10 cellular contexts compared by ENCODE assay signal in the genomic region with DNA sequence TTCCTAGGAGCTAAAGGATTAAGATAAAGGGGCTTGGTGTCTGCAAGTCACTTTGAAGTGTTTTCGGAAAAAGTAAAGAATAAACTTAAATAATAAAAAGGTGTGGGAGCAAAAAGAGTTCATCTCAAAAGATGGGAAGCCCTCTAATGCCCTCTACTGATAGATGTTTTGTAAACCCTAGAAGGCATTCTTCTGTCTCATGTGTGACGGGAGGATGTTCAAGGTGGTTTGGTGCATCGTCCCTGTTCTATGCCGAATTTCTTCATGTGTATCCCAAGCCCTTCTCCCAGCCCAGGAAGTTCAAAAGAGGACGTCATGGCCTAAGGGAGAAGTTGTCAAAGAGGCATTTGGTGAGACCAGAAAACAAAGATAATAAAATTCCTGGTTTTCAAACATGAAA. TPM values are rescaled to one million over a fixed set of nuclear protein-coding genes. Genes with fewer than 3 reads are reported as not detected.
DNase-seq lines count a peak whose midpoint lies in the region; ATAC-seq and TF ChIP-seq lines count a peak whose summit lies in the region.
"Had no signal": no experiment of that assay in that cellular context is flagged by ENCODE, and none has a peak within 500 bp of the region (broad histone marks: within the 10 kb centered on the region; RNA-seq: fewer than 3 reads in every experiment).

No MANE protein-coding gene starts in this region.

- no CpG with 5 or more reads among the region's 5 CpGs for WGBS in H9 (ENCODE audit: extremely low coverage, insufficient read length, low lambda C conversion rate)
- WGBS in esophagus squamous epithelium, 2 donors = 17% methylated on average over 5 of the region's 5 CpGs

- H3K4me3 ChIP-seq in DOHH2 (ENCODE audit: low read length) (no peak overlapping the region), esophagus squamous epithelium (no peak overlapping the region)
- H3K4me3 ChIP-seq: pancreas had no signal

- H2BK5ac ChIP-seq in H9 (ENCODE audit: insufficient read length, low read length) = no peak overlapping the region

- TF ChIP-seq POLR2A in esophagus squamous epithelium (IDR thresholded peaks at IDR 0.05) = no peak

- H3K4me1 Mint-ChIP-seq in H9 = peaks cover 19 to 22% of the 10 kb centered on the region in 2 experiments

- H3F3A ChIP-seq in DOHH2 (ENCODE audit: control insufficient read depth, insufficient read depth) = peaks cover 13% of the 10 kb centered on the region

- CTCF ChIA-PET in RWPE1 (lab: Yijun Ruan, JAX) = interaction anchor here (0.6 to 0.9 kb wide), 3 partner anchors 44 to 1025 kb away, joined by 3 to 4 read pairs (median 3); no protein-coding TSS in a partner anchor

- intact Hi-C loops in esophagus squamous epithelium (cut with DNase I) = no loop called here

- no peak overlapping the region for H2BK20ac ChIP-seq in H9 (ENCODE audit: low read depth, low read length, poor library complexity, severe bottlenecking)

- DNase-seq in H9 (no peak), RWPE1 (ENCODE audit: low spot score) (peak; percentile 14), foreskin keratinocyte (no peak), esophagus squamous epithelium (lab: John Stamatoyannopoulos, UW) (no peak)
- DNase-seq: pancreas had no signal

- no peak overlapping the region for H3K27ac Mint-ChIP-seq in H9

- H3K14ac ChIP-seq in H9 (ENCODE audit: insufficient read depth, low read length) = no peak overlapping the region

- H3K27me3 Mint-ChIP-seq in H9 (ENCODE audit: low read depth) = peaks cover 6% of the 10 kb centered on the region

- no peak overlapping the region for H3K9ac ChIP-seq in H9 (ENCODE audit: extremely low read depth, insufficient read length, low read length)

- H3K4ac ChIP-seq in H9 (ENCODE audit: low read depth, low read length) = no peak overlapping the region

- no peak overlapping the region for H2AK5ac ChIP-seq in H9 (ENCODE audit: insufficient read length, low read length)

- no peak overlapping the region for H3K23ac ChIP-seq in H9 (ENCODE audit: insufficient read length, low read depth, low read length)

- no peak overlapping the region for H4K8ac ChIP-seq in H9 (replicated peaks; ENCODE audit: insufficient read length, low read depth, low read length)

- no peaks in the 10 kb centered on the region for H3K9me2 ChIP-seq in DOHH2 (replicated peaks; ENCODE audit: control insufficient read depth, low read length)

- H2BK15ac ChIP-seq in H9 (ENCODE audit: low read depth, low read length) = no peak overlapping the region

- H3K27ac ChIP-seq in DOHH2 (ENCODE audit: low read depth, low read length) (no peak overlapping the region), H9 (ENCODE audit: insufficient read length, low read depth, low read length) (no peak overlapping the region), RWPE1 (no peak overlapping the region), foreskin keratinocyte (no peak overlapping the region), esophagus squamous epithelium (no peak overlapping the region)
- H3K27ac ChIP-seq: pancreas had no signal

- H3K9me3 Mint-ChIP-seq in H9 = no peaks in the 10 kb centered on the region; a peak in 2 of 5 replicates

- H3K36me3 ChIP-seq in DOHH2 (ENCODE audit: control insufficient read depth, low read length) = peaks cover 9% of the 10 kb centered on the region
- peaks cover 0 to 25% (median 3%) of the 10 kb centered on the region in 3 donors for H3K36me3 ChIP-seq in esophagus squamous epithelium

- no peaks in the 10 kb centered on the region for H3K79me1 ChIP-seq in H9 (ENCODE audit: insufficient read depth, low read depth, low read length, poor library complexity, severe bottlenecking)

- no peak overlapping the region for H2AFZ ChIP-seq in H9 (ENCODE audit: low read length)

- no peak overlapping the region for H2BK12ac ChIP-seq in H9 (ENCODE audit: insufficient read length, low read depth, low read length)

- H3K18ac ChIP-seq in H9 (ENCODE audit: insufficient read length, low read depth, low read length) = no peak overlapping the region

- H3T11ph ChIP-seq in H9 (ENCODE audit: low read length) = no peak overlapping the region

- H3K9me3 ChIP-seq in DOHH2 (ENCODE audit: control insufficient read depth, insufficient read depth, low read length) = no peaks in the 10 kb centered on the region
- H3K9me3 ChIP-seq in H9 (ENCODE audit: control insufficient read depth, low read depth, low read length) = no peaks in the 10 kb centered on the region
- no peaks in the 10 kb centered on the region for H3K9me3 ChIP-seq in esophagus squamous epithelium
- H3K9me3 ChIP-seq: pancreas had no signal

- peak; percentile 44 for TF ChIP-seq CTCF in DOHH2 (IDR thresholded peaks at IDR 0.05; ENCODE audit: low read depth, low read length, poor library complexity, severe bottlenecking)
- TF ChIP-seq CTCF in H9 (conservative IDR thresholded peaks at IDR 0.05) = peak; percentile 55
- TF ChIP-seq CTCF in RWPE1 (conservative IDR thresholded peaks at IDR 0.05; ENCODE audit: low read depth) = no peak
- peak; percentile 69 for TF ChIP-seq CTCF in foreskin keratinocyte (conservative IDR thresholded peaks at IDR 0.05)
- TF ChIP-seq CTCF in esophagus squamous epithelium (IDR thresholded peaks at IDR 0.05) = no peak

- peaks cover 3% of the 10 kb centered on the region; the same call in 1 of the 2 replicates for H4K20me1 ChIP-seq in DOHH2 (ENCODE audit: control insufficient read depth, insufficient read depth, low read depth, low read length)
- H4K20me1 ChIP-seq in H9 (ENCODE audit: control insufficient read depth, insufficient read depth, insufficient read length) = no peaks in the 10 kb centered on the region

- no peak overlapping the region for H3K4me3 Mint-ChIP-seq in H9

- H3K79me2 ChIP-seq in DOHH2 (ENCODE audit: control insufficient read depth, low read length) (no peaks in the 10 kb centered on the region), H9 (ENCODE audit: insufficient read depth, low read length) (no peaks in the 10 kb centered on the region)

- POLR2A ChIA-PET in RWPE1 (lab: Yijun Ruan, JAX; ENCODE audit: low non-redundant PET) = no interaction called here

- no peaks in the 10 kb centered on the region for H3K23me2 ChIP-seq in H9 (ENCODE audit: insufficient read length, low read depth, low read length, poor library complexity, severe bottlenecking)

- peaks cover 7% of the 10 kb centered on the region for H3K4me1 ChIP-seq in DOHH2 (ENCODE audit: control insufficient read depth, low read length)
- H3K4me1 ChIP-seq in H9 (ENCODE audit: insufficient read depth, low read length) = no peaks in the 10 kb centered on the region; the same call in 1 of the 2 replicates
- no peaks in the 10 kb centered on the region for H3K4me1 ChIP-seq in foreskin keratinocyte
- H3K4me1 ChIP-seq in esophagus squamous epithelium = peaks cover 0 to 29% (median 0%) of the 10 kb centered on the region in 3 donors
- H3K4me1 ChIP-seq: pancreas had no signal

- ATAC-seq in foreskin keratinocyte (peak; percentile 33), HG03520 (IDR thresholded peaks at IDR 0.05; ENCODE audit: unreplicated experiment) (no peak), GM19351 (IDR thresholded peaks at IDR 0.05; ENCODE audit: unreplicated experiment) (no peak), GM18498 (IDR thresholded peaks at IDR 0.05; ENCODE audit: unreplicated experiment) (no peak)

- H3K36me3 Mint-ChIP-seq in H9 (ENCODE audit: insufficient read depth in 1 of 3, low read depth in 3 of 3) = peaks cover 2 to 14% (median 12%) of the 10 kb centered on the region in 3 experiments; a peak in 6 of 7 replicates

- H4K91ac ChIP-seq in H9 (ENCODE audit: insufficient read length, low read depth, low read length) = no peak overlapping the region

- H3K27me3 ChIP-seq in DOHH2 (ENCODE audit: control insufficient read depth, low read length) (peaks cover 3% of the 10 kb centered on the region; the same call in 1 of the 2 replicates), H9 (ENCODE audit: insufficient read depth, low read length) (no peaks in the 10 kb centered on the region), foreskin keratinocyte (peaks cover 2% of the 10 kb centered on the region), esophagus squamous epithelium (peaks cover 0 to 12% (median 0%) of the 10 kb centered on the region in 4 donors)
- H3K27me3 ChIP-seq: pancreas had no signal

- H4K5ac ChIP-seq in H9 (ENCODE audit: insufficient read length, low read depth, low read length) = no peak overlapping the region

- H3K4me2 ChIP-seq in DOHH2 (ENCODE audit: low read length) (no peak overlapping the region), H9 (ENCODE audit: insufficient read depth, insufficient read length, low read length) (no peak overlapping the region)

- no peak overlapping the region for H3K56ac ChIP-seq in H9 (ENCODE audit: insufficient read length, low read depth, low read length)

- H2BK120ac ChIP-seq in H9 (ENCODE audit: low read depth, low read length, poor library complexity, severe bottlenecking) = no peak overlapping the region

RNA-seq across cellular contexts. Expression of a gene that starts 37.2 kb away (rescaled TPM):
- 0.37 and 0.42 TPM in 2 replicates for total RNA-seq in H9 (2021)
- total RNA-seq in foreskin keratinocyte = 1.4 and 3.0 TPM in 2 replicates
- polyA plus RNA-seq in foreskin keratinocyte = 1.1 and 4.4 TPM in 2 replicates
- 1 to 10 TPM in 2 of 4 donors, not detected in 2; 1.9 to 3.1 TPM for total RNA-seq in esophagus squamous epithelium
- total RNA-seq: activated CD8-positive, alpha-beta memory T cell treated with anti-CD3 and anti-CD28 coated beads for 36 hours had no signal

Comparison
In these comparisons a context has a peak if more than half of its experiments do, and no peak if none do; other contexts are left out.
1. CTCF ChIP-seq: peak in DOHH2 (single experiment), H9 (single experiment) and foreskin keratinocyte (single experiment); none in RWPE1 (single experiment) and esophagus squamous epithelium (0 of 6).